17 cellular contexts compared by ENCODE assay signal in genomic region chr12:80681786-80682185, GRCh38. TPM values are rescaled to one million over a fixed set of nuclear protein-coding genes. Genes with fewer than 3 reads are reported as not detected.
DNase-seq lines count a peak whose midpoint lies in the region; ATAC-seq, FAIRE-seq and TF ChIP-seq lines count a peak whose summit lies in the region.
"Had no signal": no experiment of that assay in that cellular context is flagged by ENCODE, and none has a peak within 500 bp of the region (broad histone marks: within the 10 kb centered on the region; RNA-seq: fewer than 3 reads in every experiment).

No MANE protein-coding gene starts in this region.

- H2AFZ ChIP-seq in HepG2 (ENCODE audit: low read length) = no peak overlapping the region
- H2AFZ ChIP-seq: GM23338 had no signal

- TF ChIP-seq CTCF in kidney (IDR thresholded peaks at IDR 0.05; ENCODE audit: borderline replicate concordance, extremely low read depth, insufficient read depth) (no peak), psoas muscle (IDR thresholded peaks at IDR 0.05) (no peak), HepG2 (CRISPR knock-in tag; IDR thresholded peaks at IDR 0.05) (no peak), suprapubic skin (IDR thresholded peaks at IDR 0.05) (no peak)

- intact Hi-C loops in kidney (cut with DNase I) (no loop called here), psoas muscle (cut with DNase I) (loop anchor here in 1 of 2 donors (2.0 kb wide), 1 partner anchor 19 kb away; no protein-coding TSS in a partner anchor), HepG2 (cut with micrococcal nuclease; ENCODE audit: unreplicated experiment) (no loop called here)

- 29 to 53% (median 33%) methylated on average over 3 of the region's 3 CpGs for WGBS in psoas muscle, 3 donors
- WGBS in small intestine, 3 donors = 76 to 82% (median 76%) methylated on average over 3 of the region's 3 CpGs
- 29% methylated on average over 3 of the region's 3 CpGs for WGBS in HepG2 (ENCODE audit: low lambda C conversion rate)
- 80% methylated on average over 3 of the region's 3 CpGs for whole genome bisulfite sequencing in suprapubic skin

- POLR2A ChIA-PET in HepG2 (lab: Yijun Ruan, JAX) = no interaction called here

- H3K9ac ChIP-seq in kidney (ENCODE audit: low read length in 2 of 2) (no peak overlapping the region), HepG2 (ENCODE audit: insufficient read depth, low read depth, low read length) (no peak overlapping the region)
- H3K9ac ChIP-seq: BLaER1 had no signal

- H3K4me1 Mint-ChIP-seq in T-helper 17 cell = no peaks in the 10 kb centered on the region
- H3K4me1 Mint-ChIP-seq: CD8-positive, alpha-beta memory T cell had no signal

- no peaks in the 10 kb centered on the region for H3K27me3 Mint-ChIP-seq in T-helper 17 cell
- H3K27me3 Mint-ChIP-seq: CD8-positive, alpha-beta memory T cell had no signal

- no peak overlapping the region for H3K27ac ChIP-seq in kidney (ENCODE audit: low read depth in 2 of 2, low read length in 2 of 2)
- H3K27ac ChIP-seq in psoas muscle = peak overlapping the region; percentile 64
- no peak overlapping the region for H3K27ac ChIP-seq in small intestine (ENCODE audit: low read depth in 1 of 2, low read length in 1 of 2)
- no peak overlapping the region for H3K27ac ChIP-seq in HepG2 (ENCODE audit: extremely low read length, insufficient read depth, low read length)
- no peak overlapping the region for H3K27ac ChIP-seq in suprapubic skin
- H3K27ac ChIP-seq: 22Rv1, BLaER1, HL-60 had no signal

- CTCF ChIA-PET in HepG2 (lab: Yijun Ruan, JAX; ENCODE audit: low intra/inter-chr PET ratio, low total read pairs) = no interaction called here

- TF ChIP-seq RAD21 in HepG2 (CRISPR knock-in tag; IDR thresholded peaks at IDR 0.05) = no peak

- ATAC-seq in psoas muscle = no peak
- no peak for ATAC-seq in HepG2
- no peak for ATAC-seq in T-helper 17 cell
- ATAC-seq: GM23338 had no signal

- H3K4me1 ChIP-seq in kidney (ENCODE audit: control insufficient read depth in 1 of 2, insufficient read depth in 1 of 2, low read depth in 1 of 2, low read length in 2 of 2) (no peaks in the 10 kb centered on the region), psoas muscle (peaks cover 41% of the 10 kb centered on the region), small intestine (ENCODE audit: control insufficient read depth in 2 of 2, insufficient read depth in 1 of 2, low read depth in 1 of 2, low read length in 1 of 2) (no peaks in the 10 kb centered on the region), HepG2 (ENCODE audit: insufficient read depth, low read length) (no peaks in the 10 kb centered on the region), suprapubic skin (no peaks in the 10 kb centered on the region)
- H3K4me1 ChIP-seq: BLaER1 had no signal

- TF ChIP-seq POLR2A in HepG2 (IDR thresholded peaks at IDR 0.05; ENCODE audit: insufficient read depth in 1 of 2, low read depth in 2 of 2, low read length in 2 of 2) (no peak), suprapubic skin (IDR thresholded peaks at IDR 0.05) (no peak)

- TF ChIP-seq EP300 in HepG2 (IDR thresholded peaks at IDR 0.05; ENCODE audit: low read depth in 2 of 2, low read length in 2 of 2) (no peak), HepG2 (CRISPR knock-in tag; IDR thresholded peaks at IDR 0.05; ENCODE audit: borderline replicate concordance) (no peak), suprapubic skin (IDR thresholded peaks at IDR 0.05) (no peak)

- H3K9me3 ChIP-seq in kidney (ENCODE audit: control insufficient read depth in 1 of 2, low read length in 2 of 2) (peaks cover 0 to 1% of the 10 kb centered on the region in 2 donors), psoas muscle (peaks cover under 1% of the 10 kb centered on the region), small intestine (ENCODE audit: control insufficient read depth, low read depth) (no peaks in the 10 kb centered on the region), HepG2 (ENCODE audit: low read length) (no peaks in the 10 kb centered on the region), suprapubic skin (no peaks in the 10 kb centered on the region), T-helper 17 cell (ENCODE audit: control insufficient read depth, low read length, poor library complexity, severe bottlenecking) (no peaks in the 10 kb centered on the region)
- H3K9me3 ChIP-seq: BLaER1 had no signal

- DNase-seq in NCI-H2171 treated with DMSO at 0.1 percent for 48 hours (lab: John Stamatoyannopoulos, UW) = peak; percentile 15
- no peak for DNase-seq in NCI-H2171 (lab: John Stamatoyannopoulos, UW)
- DNase-seq in kidney = no peak
- no peak for DNase-seq in psoas muscle
- DNase-seq in small intestine = no peak
- no peak for DNase-seq in HepG2 (ENCODE audit: low spot score)
- DNase-seq in suprapubic skin (ENCODE audit: low spot score in 2 of 2) = no peak
- DNase-seq in T-helper 17 cell = no peak
- DNase-seq: AML-193; CD8-positive, alpha-beta memory T cell; H7 had no signal

- no peaks in the 10 kb centered on the region for H3K36me3 ChIP-seq in kidney (ENCODE audit: control insufficient read depth in 1 of 2, insufficient read depth in 2 of 2, low read length in 2 of 2)
- no peaks in the 10 kb centered on the region for H3K36me3 ChIP-seq in psoas muscle (ENCODE audit: insufficient read depth in 1 of 2, low read depth in 1 of 2)
- no peaks in the 10 kb centered on the region for H3K36me3 ChIP-seq in small intestine (ENCODE audit: control insufficient read depth in 2 of 2, insufficient read depth in 2 of 2, low read length in 2 of 2)
- H3K36me3 ChIP-seq in HepG2 (replicated peaks in 1 of 2; ENCODE audit: control insufficient read depth in 1 of 2, insufficient read depth in 2 of 2, low read length in 2 of 2) = no peaks in the 10 kb centered on the region
- H3K36me3 ChIP-seq in suprapubic skin = no peaks in the 10 kb centered on the region
- H3K36me3 ChIP-seq: BLaER1 had no signal

- no peaks in the 10 kb centered on the region for H3K36me3 Mint-ChIP-seq in T-helper 17 cell (ENCODE audit: low read depth)
- H3K36me3 Mint-ChIP-seq: CD8-positive, alpha-beta memory T cell had no signal

- no peak overlapping the region for H3K4me2 ChIP-seq in HepG2 (ENCODE audit: low read depth, low read length)
- H3K4me2 ChIP-seq: BLaER1, GM23338 had no signal

- BruUV-seq in HepG2 (replicated peaks; lab: Mats Ljungman, UMichigan) = no TSS peak

- H3K4me3 Mint-ChIP-seq in T-helper 17 cell = no peak overlapping the region
- H3K4me3 Mint-ChIP-seq: CD8-positive, alpha-beta memory T cell; GM23338 had no signal

- no peak overlapping the region for H3K27ac Mint-ChIP-seq in T-helper 17 cell
- H3K27ac Mint-ChIP-seq: CD8-positive, alpha-beta memory T cell; GM23338 had no signal

- H3K4me3 ChIP-seq in kidney (ENCODE audit: low read length in 2 of 2) = no peak overlapping the region
- H3K4me3 ChIP-seq in psoas muscle = peak overlapping the region; percentile 60
- no peak overlapping the region for H3K4me3 ChIP-seq in small intestine (ENCODE audit: low read depth in 1 of 2, low read length in 2 of 2)
- H3K4me3 ChIP-seq in HepG2 (replicated peaks in 1 of 3; ENCODE audit: insufficient read depth in 1 of 3, low read depth in 2 of 3, low read length in 3 of 3) = no peak overlapping the region
- H3K4me3 ChIP-seq in suprapubic skin = no peak overlapping the region
- H3K4me3 ChIP-seq: BLaER1, GM23338 had no signal

- no peaks in the 10 kb centered on the region for H3K79me2 ChIP-seq in HepG2 (ENCODE audit: insufficient read depth, low read length)

- no peaks in the 10 kb centered on the region for H4K20me1 ChIP-seq in HepG2 (ENCODE audit: insufficient read depth, low read length)
- H4K20me1 ChIP-seq: BLaER1 had no signal

- H3K27me3 ChIP-seq in psoas muscle (ENCODE audit: insufficient read depth in 3 of 3, low read length in 2 of 3) (no peaks in the 10 kb centered on the region), small intestine (ENCODE audit: control insufficient read depth in 2 of 2, insufficient read depth in 2 of 2, low read length in 2 of 2) (no peaks in the 10 kb centered on the region), HepG2 (ENCODE audit: control insufficient read depth in 1 of 2, insufficient read depth in 2 of 2, low read length in 2 of 2) (no peaks in the 10 kb centered on the region), suprapubic skin (no peaks in the 10 kb centered on the region)
- H3K27me3 ChIP-seq: BLaER1 had no signal

- in situ Hi-C loops in HepG2 (cut with HindIII; ENCODE audit: extremely low pct_ligation_motif_present, low pct_unique_long_range_greater_than_20kb) = no loop called here

- FAIRE-seq in kidney (lab: Jason Lieb, UNC) = peak; percentile 54
- peak; percentile 33 for FAIRE-seq in small intestine (lab: Jason Lieb, UNC)
- no peak for FAIRE-seq in HepG2 (lab: Jason Lieb, UNC)

RNA-seq across cellular contexts. Expression of gene MYF6, which starts 25.6 kb away (rescaled TPM):
- total RNA-seq in kidney (not detected), psoas muscle (100 to 1,000 TPM; 300 to 480 (median 372) TPM), HepG2 (2016; rRNA removed; fragmentation: Illumina TruSeq; extraction: Trizol) (not detected in 2 replicates), suprapubic skin (not detected), T-helper 17 cell (not detected)
- polyA plus RNA-seq in kidney (ENCODE audit: insufficient read depth, low read depth, low replicate concordance) (not detected), psoas muscle (1,000 to 10,000 TPM in 2 of 3 donors, 10 to 100 TPM in 1; 66.7 to 1,359 (median 1,026) TPM), small intestine (under 1 TPM in 1 of 3 donors, not detected in 2; 0.54 TPM), HepG2 (2011; rRNA removed) (not detected in 2 replicates)
- not detected in 2 replicates for total RNA-seq in HepG2 (2016; cell fraction: cytosol; rRNA removed; fragmentation: Illumina TruSeq; extraction: Trizol; ENCODE audit: low read depth)
- not detected in 2 replicates for total RNA-seq in HepG2 (2016; cell fraction: insoluble cytoplasmic fraction; rRNA removed; fragmentation: Illumina TruSeq; extraction: Trizol)
- not detected in 2 replicates for total RNA-seq in HepG2 (2016; cell fraction: membrane; rRNA removed; fragmentation: Illumina TruSeq; extraction: Trizol)
- not detected in 2 replicates for total RNA-seq in HepG2 (2016; cell fraction: nucleus; rRNA removed; fragmentation: Illumina TruSeq; extraction: Trizol)
- not detected in 2 replicates for polyA plus RNA-seq in HepG2 (2011; cell fraction: cytosol; rRNA removed)
- not detected in 2 replicates for polyA plus RNA-seq in HepG2 (2011; cell fraction: nucleus; rRNA removed)
- polyA plus RNA-seq in HepG2 (2012) = not detected in 2 replicates
- polyA plus RNA-seq in HepG2 (2016; cell fraction: cytosol; fragmentation: Illumina TruSeq; extraction: Trizol; ENCODE audit: low read depth) = not detected in 2 replicates
- polyA plus RNA-seq in HepG2 (2016; cell fraction: insoluble cytoplasmic fraction; fragmentation: Illumina TruSeq; extraction: Trizol; ENCODE audit: low read depth) = not detected in 2 replicates
- polyA plus RNA-seq in HepG2 (2016; cell fraction: membrane; fragmentation: Illumina TruSeq; extraction: Trizol; ENCODE audit: low read depth) = not detected in 2 replicates
- not detected in 2 replicates for polyA plus RNA-seq in HepG2 (2016; cell fraction: nucleus; fragmentation: Illumina TruSeq; extraction: Trizol; ENCODE audit: insufficient read depth, low read depth)
- polyA minus RNA-seq in HepG2 (2011; rRNA and poly(A)+ RNA removed; ENCODE audit: low replicate concordance) = not detected in 2 replicates
- not detected in 2 replicates for polyA minus RNA-seq in HepG2 (2011; cell fraction: cytosol; rRNA and poly(A)+ RNA removed)
- not detected in 2 replicates for polyA minus RNA-seq in HepG2 (2011; cell fraction: nucleus; rRNA and poly(A)+ RNA removed)
- total RNA-seq: A673; CD8-positive, alpha-beta memory T cell; Daoy; GM23338; H7 had no signal
- polyA plus RNA-seq: CD8-positive, alpha-beta memory T cell; GM23338 had no signal

RNA-seq across cellular contexts. Expression of gene MYF5, which starts 34.9 kb away (rescaled TPM):
- total RNA-seq in kidney (not detected), psoas muscle (1 to 10 TPM; 2.3 to 4.7 (median 3.5) TPM), HepG2 (2016; rRNA removed; fragmentation: Illumina TruSeq; extraction: Trizol) (not detected in 2 replicates), suprapubic skin (not detected), T-helper 17 cell (not detected)
- polyA plus RNA-seq in kidney (ENCODE audit: insufficient read depth, low read depth, low replicate concordance) (not detected), psoas muscle (1 to 10 TPM; 1.3 to 3.7 (median 3.0) TPM), small intestine (not detected), HepG2 (2011; rRNA removed) (not detected in 2 replicates)
- total RNA-seq in HepG2 (2016; cell fraction: cytosol; rRNA removed; fragmentation: Illumina TruSeq; extraction: Trizol; ENCODE audit: low read depth) = not detected in 2 replicates
- total RNA-seq in HepG2 (2016; cell fraction: insoluble cytoplasmic fraction; rRNA removed; fragmentation: Illumina TruSeq; extraction: Trizol) = not detected in 2 replicates
- total RNA-seq in HepG2 (2016; cell fraction: membrane; rRNA removed; fragmentation: Illumina TruSeq; extraction: Trizol) = not detected in 2 replicates
- not detected in 2 replicates for total RNA-seq in HepG2 (2016; cell fraction: nucleus; rRNA removed; fragmentation: Illumina TruSeq; extraction: Trizol)
- polyA plus RNA-seq in HepG2 (2011; cell fraction: cytosol; rRNA removed) = not detected in 2 replicates
- polyA plus RNA-seq in HepG2 (2011; cell fraction: nucleus; rRNA removed) = not detected in 2 replicates
- polyA plus RNA-seq in HepG2 (2012) = not detected in 2 replicates
- polyA plus RNA-seq in HepG2 (2016; cell fraction: cytosol; fragmentation: Illumina TruSeq; extraction: Trizol; ENCODE audit: low read depth) = not detected in 2 replicates
- not detected in 2 replicates for polyA plus RNA-seq in HepG2 (2016; cell fraction: insoluble cytoplasmic fraction; fragmentation: Illumina TruSeq; extraction: Trizol; ENCODE audit: low read depth)
- not detected in 2 replicates for polyA plus RNA-seq in HepG2 (2016; cell fraction: membrane; fragmentation: Illumina TruSeq; extraction: Trizol; ENCODE audit: low read depth)
- not detected in 2 replicates for polyA plus RNA-seq in HepG2 (2016; cell fraction: nucleus; fragmentation: Illumina TruSeq; extraction: Trizol; ENCODE audit: insufficient read depth, low read depth)
- not detected in 2 replicates for polyA minus RNA-seq in HepG2 (2011; rRNA and poly(A)+ RNA removed; ENCODE audit: low replicate concordance)
- polyA minus RNA-seq in HepG2 (2011; cell fraction: cytosol; rRNA and poly(A)+ RNA removed) = not detected in 2 replicates
- polyA minus RNA-seq in HepG2 (2011; cell fraction: nucleus; rRNA and poly(A)+ RNA removed) = not detected in 2 replicates
- total RNA-seq: A673; CD8-positive, alpha-beta memory T cell; Daoy; GM23338; H7 had no signal
- polyA plus RNA-seq: CD8-positive, alpha-beta memory T cell; GM23338 had no signal

Comparison
In these comparisons a context has a peak if more than half of its experiments do, and no peak if none do; other contexts are left out.
1. RNA of gene MYF6, which starts 25.6 kb away (total RNA-seq): 300 to 480 TPM in psoas muscle; not detected in kidney (single experiment), not detected in HepG2, not detected in suprapubic skin and not detected in T-helper 17 cell; every median in the first group is over 100 times any median in the second.